ENCODE assay signal across 17 cellular contexts in the genomic region with DNA sequence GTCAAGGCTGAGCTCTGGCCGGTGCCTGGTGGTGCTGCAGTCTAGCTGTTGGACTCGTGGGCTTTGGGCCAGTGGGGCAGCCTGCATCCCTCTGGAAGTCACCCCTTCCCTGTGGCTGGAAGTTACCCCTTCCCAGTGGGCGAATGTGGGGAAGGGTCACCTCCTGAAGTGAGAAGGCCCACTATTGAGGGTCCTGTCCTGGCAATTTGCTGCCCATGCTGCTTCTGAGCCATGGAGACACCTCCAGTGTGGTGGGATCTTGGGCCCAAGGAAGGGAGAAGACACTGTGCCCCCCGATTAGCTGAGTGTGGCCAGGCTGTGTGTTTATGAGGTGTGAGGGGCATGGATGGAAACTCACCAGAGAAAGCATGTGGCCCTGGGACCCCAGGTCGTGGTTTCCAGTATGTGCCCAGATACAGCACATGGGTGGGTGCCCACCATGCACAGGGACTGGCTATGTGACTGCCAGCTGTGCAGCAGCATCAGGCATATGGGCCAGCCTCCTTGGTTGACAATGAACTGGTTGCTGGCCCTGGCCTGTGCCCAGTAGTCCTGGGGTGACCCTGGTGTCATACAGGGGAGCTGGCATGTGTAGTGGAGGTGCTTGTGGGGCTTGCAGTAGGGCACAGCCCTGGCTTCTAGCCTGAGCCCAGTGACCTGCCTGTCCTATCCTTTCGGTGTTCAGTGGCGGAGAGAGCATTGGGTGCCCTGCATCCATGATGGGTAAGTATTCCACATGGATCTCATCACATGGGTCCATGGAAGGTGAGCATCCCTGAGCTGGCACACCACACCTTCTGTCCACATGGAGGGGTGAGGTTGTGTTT.
DNase-seq lines count a peak whose midpoint lies in the region; ATAC-seq and TF ChIP-seq lines count a peak whose summit lies in the region.
"Had no signal": no experiment of that assay in that cellular context is flagged by ENCODE, and none has a peak within 500 bp of the region (broad histone marks: within the 10 kb centered on the region; RNA-seq: fewer than 3 reads in every experiment).

No MANE protein-coding gene starts in this region.

- H3K4me1 Mint-ChIP-seq in activated CD4-positive, alpha-beta T cell treated with anti-CD3 and anti-CD28 coated beads, Interleukin-2, amount 10 ng/mL, durations not matched to agents 7 days and 5 days, result no peaks in the 10 kb centered on the region
- H3K4me1 Mint-ChIP-seq in activated T-helper 2 cell treated with anti-CD3 and anti-CD28 coated beads, Interferon-gamma antibody, Interleukin-2, Interleukin-4, amounts not matched to agents 10 μg/mL and 5 μg/mL and 100 μg/mL, durations not matched to agents 14 hours and 24 hours and 36 hours (ENCODE audit: low read depth), result no peaks in the 10 kb centered on the region
- no peaks in the 10 kb centered on the region for H3K4me1 Mint-ChIP-seq in effector memory CD8-positive, alpha-beta T cell (ENCODE audit: low read depth in 2 of 2)
- H3K4me1 Mint-ChIP-seq: activated CD4-positive, alpha-beta T cell treated with anti-CD3 and anti-CD28 coated beads, Interleukin-2, amount 10 ng/mL, durations not matched to agents 24 days and 14 days; activated naive CD4-positive, alpha-beta T cell treated with anti-CD3 and anti-CD28 coated beads, Interleukin-2, amount 50 U/mL, for 24 hours had no signal

- intact Hi-C loops in activated T-helper 2 cell treated with anti-CD3 and anti-CD28 coated beads, Interferon-gamma antibody, Interleukin-2, Interleukin-4, amounts not matched to agents 10 μg/mL and 5 μg/mL and 100 μg/mL, durations not matched to agents 14 hours and 24 hours and 36 hours (cut with micrococcal nuclease), result no loop called here
- intact Hi-C loops in testis (cut with DNase I; ENCODE audit: low total_unique reads), result no loop called here

- 25 to 63% methylated on average over 1 to 7 of the region's 7 CpGs for WGBS in testis, 2 donors

- CTCF ChIA-PET in activated CD4-positive, alpha-beta T cell treated with anti-CD3 and anti-CD28 coated beads, Interleukin-2, amount 10 ng/mL, durations not matched to agents 7 days and 5 days (lab: Charles Lee), result no interaction called here

- no peak for TF ChIP-seq POLR2A in testis (IDR thresholded peaks at IDR 0.05)

- H3K9me3 Mint-ChIP-seq in activated CD4-positive, alpha-beta T cell treated with anti-CD3 and anti-CD28 coated beads, Interleukin-2, amount 10 ng/mL, durations not matched to agents 7 days and 5 days, result peaks cover 22% of the 10 kb centered on the region
- H3K9me3 Mint-ChIP-seq in activated T-helper 2 cell treated with anti-CD3 and anti-CD28 coated beads, Interferon-gamma antibody, Interleukin-2, Interleukin-4, amounts not matched to agents 10 μg/mL and 5 μg/mL and 100 μg/mL, durations not matched to agents 14 hours and 24 hours and 36 hours, result peaks cover 57% of the 10 kb centered on the region
- peaks cover 5 to 19% of the 10 kb centered on the region in 2 donors for H3K9me3 Mint-ChIP-seq in effector memory CD8-positive, alpha-beta T cell

- no peaks in the 10 kb centered on the region for H3K27me3 Mint-ChIP-seq in activated CD4-positive, alpha-beta T cell treated with anti-CD3 and anti-CD28 coated beads, Interleukin-2, amount 10 ng/mL, durations not matched to agents 7 days and 5 days
- no peaks in the 10 kb centered on the region for H3K27me3 Mint-ChIP-seq in activated T-helper 2 cell treated with anti-CD3 and anti-CD28 coated beads, Interferon-gamma antibody, Interleukin-2, Interleukin-4, amounts not matched to agents 10 μg/mL and 5 μg/mL and 100 μg/mL, durations not matched to agents 14 hours and 24 hours and 36 hours (ENCODE audit: low read depth)
- H3K27me3 Mint-ChIP-seq in effector memory CD8-positive, alpha-beta T cell, result no peaks in the 10 kb centered on the region
- H3K27me3 Mint-ChIP-seq: activated CD4-positive, alpha-beta T cell treated with anti-CD3 and anti-CD28 coated beads, Interleukin-2, amount 10 ng/mL, durations not matched to agents 24 days and 14 days; activated naive CD4-positive, alpha-beta T cell treated with anti-CD3 and anti-CD28 coated beads, Interleukin-2, amount 50 U/mL, for 24 hours had no signal

- H3K27ac Mint-ChIP-seq in activated CD4-positive, alpha-beta T cell treated with anti-CD3 and anti-CD28 coated beads, Interleukin-2, amount 10 ng/mL, durations not matched to agents 7 days and 5 days, result no peak overlapping the region
- H3K27ac Mint-ChIP-seq in activated T-helper 2 cell treated with anti-CD3 and anti-CD28 coated beads, Interferon-gamma antibody, Interleukin-2, Interleukin-4, amounts not matched to agents 10 μg/mL and 5 μg/mL and 100 μg/mL, durations not matched to agents 14 hours and 24 hours and 36 hours, result no peak overlapping the region
- H3K27ac Mint-ChIP-seq in effector memory CD8-positive, alpha-beta T cell, result no peak overlapping the region
- H3K27ac Mint-ChIP-seq: activated CD4-positive, alpha-beta T cell treated with anti-CD3 and anti-CD28 coated beads, Interleukin-2, amount 10 ng/mL, durations not matched to agents 24 days and 14 days; activated naive CD4-positive, alpha-beta T cell treated with anti-CD3 and anti-CD28 coated beads, Interleukin-2, amount 50 U/mL, for 24 hours had no signal

- no peaks in the 10 kb centered on the region for H3K9me3 ChIP-seq in testis
- H3K9me3 ChIP-seq: prostate gland, thyroid gland had no signal

- ATAC-seq in effector memory CD8-positive, alpha-beta T cell (replicated peaks), result no peak
- ATAC-seq: GM12878, Panc1 had no signal

- H3K27ac ChIP-seq in testis, result no peak overlapping the region
- H3K27ac ChIP-seq: cardiac muscle cell, prostate gland, thyroid gland had no signal

- no peak for TF ChIP-seq CTCF in testis (IDR thresholded peaks at IDR 0.05)

- peak; percentile 0 for DNase-seq in activated CD4-positive, alpha-beta T cell treated with anti-CD3 and anti-CD28 coated beads for 1 hour
- DNase-seq in activated CD4-positive, alpha-beta T cell treated with anti-CD3 and anti-CD28 coated beads, Interleukin-2, amount 10 ng/mL, durations not matched to agents 7 days and 5 days, result no peak
- peak; percentile 3 for DNase-seq in activated T-helper 2 cell treated with anti-CD3 and anti-CD28 coated beads, Interferon-gamma antibody, Interleukin-2, Interleukin-4, amounts not matched to agents 10 μg/mL and 5 μg/mL and 100 μg/mL, durations not matched to agents 14 hours and 24 hours and 36 hours (ENCODE audit: low spot score)
- DNase-seq in islet precursor cell, result peak; percentile 18
- peak; percentile 7 for DNase-seq in testis
- no peak for DNase-seq in AML-193 (lab: John Stamatoyannopoulos, UW)
- no peak for DNase-seq in HCEC 1CT
- DNase-seq in effector memory CD8-positive, alpha-beta T cell, result no peak
- DNase-seq: NCI-H1930, NCI-H69 had no signal

- no peaks in the 10 kb centered on the region for H3K27me3 ChIP-seq in testis
- H3K27me3 ChIP-seq: cardiac muscle cell, thyroid gland had no signal

- peaks cover 4% of the 10 kb centered on the region for H3K36me3 Mint-ChIP-seq in activated CD4-positive, alpha-beta T cell treated with anti-CD3 and anti-CD28 coated beads, Interleukin-2, amount 10 ng/mL, durations not matched to agents 7 days and 5 days (ENCODE audit: low read depth)
- H3K36me3 Mint-ChIP-seq in activated T-helper 2 cell treated with anti-CD3 and anti-CD28 coated beads, Interferon-gamma antibody, Interleukin-2, Interleukin-4, amounts not matched to agents 10 μg/mL and 5 μg/mL and 100 μg/mL, durations not matched to agents 14 hours and 24 hours and 36 hours (ENCODE audit: low read depth), result no peaks in the 10 kb centered on the region
- H3K36me3 Mint-ChIP-seq in effector memory CD8-positive, alpha-beta T cell (ENCODE audit: insufficient read depth), result no peaks in the 10 kb centered on the region

- no peaks in the 10 kb centered on the region for H3K4me1 ChIP-seq in testis
- H3K4me1 ChIP-seq: prostate gland, thyroid gland had no signal

- no peaks in the 10 kb centered on the region for H3K36me3 ChIP-seq in testis (ENCODE audit: low read depth, missing control alignments)
- H3K36me3 ChIP-seq: cardiac muscle cell, prostate gland, thyroid gland had no signal

- POLR2A ChIA-PET in activated CD4-positive, alpha-beta T cell treated with anti-CD3 and anti-CD28 coated beads, Interleukin-2, amount 10 ng/mL, durations not matched to agents 7 days and 5 days (lab: Charles Lee), result no interaction called here

- H3K4me3 Mint-ChIP-seq in activated CD4-positive, alpha-beta T cell treated with anti-CD3 and anti-CD28 coated beads, Interleukin-2, amount 10 ng/mL, durations not matched to agents 7 days and 5 days, result no peak overlapping the region
- H3K4me3 Mint-ChIP-seq in activated T-helper 2 cell treated with anti-CD3 and anti-CD28 coated beads, Interferon-gamma antibody, Interleukin-2, Interleukin-4, amounts not matched to agents 10 μg/mL and 5 μg/mL and 100 μg/mL, durations not matched to agents 14 hours and 24 hours and 36 hours (ENCODE audit: low read depth), result no peak overlapping the region
- H3K4me3 Mint-ChIP-seq in effector memory CD8-positive, alpha-beta T cell, result no peak overlapping the region
- H3K4me3 Mint-ChIP-seq: activated CD4-positive, alpha-beta T cell treated with anti-CD3 and anti-CD28 coated beads, Interleukin-2, amount 10 ng/mL, durations not matched to agents 24 days and 14 days; activated naive CD4-positive, alpha-beta T cell treated with anti-CD3 and anti-CD28 coated beads, Interleukin-2, amount 50 U/mL, for 24 hours had no signal

- H3K4me3 ChIP-seq in testis, result no peak overlapping the region
- H3K4me3 ChIP-seq: cardiac muscle cell, GM12878, prostate gland, thyroid gland had no signal

Comparison
In these comparisons a context has a peak if more than half of its experiments do, and no peak if none do; other contexts are left out.
1. DNase-seq: peak in activated CD4-positive, alpha-beta T cell treated with anti-CD3 and anti-CD28 coated beads for 1 hour (single experiment), activated T-helper 2 cell treated with anti-CD3 and anti-CD28 coated beads, Interferon-gamma antibody, Interleukin-2, Interleukin-4, amounts not matched to agents 10 μg/mL and 5 μg/mL and 100 μg/mL, durations not matched to agents 14 hours and 24 hours and 36 hours (single experiment), islet precursor cell (single experiment) and testis (single experiment); none in activated CD4-positive, alpha-beta T cell treated with anti-CD3 and anti-CD28 coated beads, Interleukin-2, amount 10 ng/mL, durations not matched to agents 7 days and 5 days (single experiment), AML-193 (0 of 2), HCEC 1CT (single experiment) and effector memory CD8-positive, alpha-beta T cell (0 of 3).